Comparison of ENCODE assay signal across 8 cellular contexts in the genomic region with DNA sequence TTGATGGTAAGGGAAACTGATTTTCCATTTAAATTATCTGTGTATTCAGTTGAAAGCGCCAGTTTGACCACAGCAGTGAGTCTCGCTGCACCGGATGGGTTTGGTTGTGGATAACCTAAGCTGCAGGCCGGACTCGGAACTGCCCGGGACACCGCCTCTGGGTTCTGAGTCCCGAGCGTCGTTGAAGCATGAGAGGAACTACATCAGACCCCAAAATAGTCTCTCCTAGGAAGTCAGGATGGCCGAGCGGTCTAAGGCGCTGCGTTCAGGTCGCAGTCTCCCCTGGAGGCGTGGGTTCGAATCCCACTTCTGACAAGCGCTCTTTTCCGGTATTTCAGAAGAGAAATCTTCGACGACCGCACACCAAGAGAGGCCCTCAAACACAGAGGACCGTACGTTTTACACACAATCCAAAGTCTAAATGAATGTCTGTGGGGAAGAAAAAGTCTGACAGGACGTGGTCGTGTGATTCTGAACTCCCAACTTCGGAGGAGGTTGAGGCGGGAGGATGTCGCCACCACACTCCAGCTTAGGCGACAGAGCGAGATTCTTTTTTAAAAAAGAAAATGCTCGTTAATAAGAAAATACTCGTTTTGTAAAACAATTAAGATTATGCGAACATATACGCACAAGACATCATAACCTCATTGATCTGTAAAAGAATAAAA. TPM values are rescaled to one million over a fixed set of nuclear protein-coding genes. Genes with fewer than 3 reads are reported as not detected.
DNase-seq lines count a peak whose midpoint lies in the region; ATAC-seq and TF ChIP-seq lines count a peak whose summit lies in the region.

No MANE protein-coding gene starts in this region.

- H3K27ac ChIP-seq in angular gyrus (ENCODE audit: low read depth, low read length) (peak overlapping the region; percentile 86), right atrium auricular region (peak overlapping the region; percentile 94 to 96), psoas muscle (peak overlapping the region; percentile 84), uterus (peak overlapping the region; percentile 92 to 97)

- TF ChIP-seq CTCF in right atrium auricular region (IDR thresholded peaks at IDR 0.05) = peak in 1 of 2 donors; percentile 40
- peak; percentile 0 for TF ChIP-seq CTCF in psoas muscle (IDR thresholded peaks at IDR 0.05)
- peak in 3 of 4 experiments; percentile 34 to 67 (median 54) for TF ChIP-seq CTCF in uterus (IDR thresholded peaks at IDR 0.05)

- peaks cover 0 to 20% of the 10 kb centered on the region in 2 donors for H3K4me1 ChIP-seq in right atrium auricular region
- peaks cover 15% of the 10 kb centered on the region for H3K4me1 ChIP-seq in psoas muscle
- H3K4me1 ChIP-seq in uterus = peaks cover 5 to 9% of the 10 kb centered on the region in 2 donors

- 0 to 1% (median 1%) methylated on average over 35 of the region's 35 CpGs for WGBS in psoas muscle, 3 donors

- H3K4me3 ChIP-seq in right atrium auricular region (peak overlapping the region; percentile 44 to 57), psoas muscle (peak overlapping the region; percentile 62), uterus (peak overlapping the region; percentile 41 to 47)

- H3K27me3 ChIP-seq in right atrium auricular region = no peaks in the 10 kb centered on the region
- no peaks in the 10 kb centered on the region for H3K27me3 ChIP-seq in psoas muscle (ENCODE audit: insufficient read depth in 3 of 3, low read length in 2 of 3)
- no peaks in the 10 kb centered on the region for H3K27me3 ChIP-seq in uterus

- intact Hi-C loops in psoas muscle (cut with DNase I) (loop anchor here (2.0 to 10.0 kb wide), 4 partner anchors 53 to 222 kb away; partner anchors contain the start of gene ARL2BP (in 1 of the 2)), uterus (cut with DNase I; ENCODE audit: low total_unique reads) (loop anchor here (2.0 kb wide), 1 partner anchor 117 kb away; no protein-coding TSS in a partner anchor)

- peak; percentile 14 for TF ChIP-seq POLR2A in GM10847 (IDR thresholded peaks at IDR 0.05; ENCODE audit: extremely low read depth, insufficient read length)
- TF ChIP-seq POLR2A in uterus (IDR thresholded peaks at IDR 0.05) = peak; percentile 32 to 38

- no peaks in the 10 kb centered on the region for H3K9me3 ChIP-seq in right atrium auricular region
- no peaks in the 10 kb centered on the region for H3K9me3 ChIP-seq in psoas muscle
- H3K9me3 ChIP-seq in uterus = no peaks in the 10 kb centered on the region

- ATAC-seq in HG02642 (IDR thresholded peaks at IDR 0.05; ENCODE audit: poor library complexity, unreplicated experiment) (peak; percentile 60), psoas muscle (peak; percentile 81 to 87 (median 82))

- H3K36me3 ChIP-seq in right atrium auricular region (no peaks in the 10 kb centered on the region), psoas muscle (ENCODE audit: insufficient read depth in 1 of 2, low read depth in 1 of 2) (no peaks in the 10 kb centered on the region), uterus (no peaks in the 10 kb centered on the region)

- peak; percentile 80 for DNase-seq in NCI-H1417 treated with DMSO at 0.1 percent for 48 hours (lab: John Stamatoyannopoulos, UW)
- DNase-seq in T-helper 1 cell = peak; percentile 52 to 88 (median 73)
- DNase-seq in right atrium auricular region (ENCODE audit: low spot score) = peak; percentile 96
- peak; percentile 85 to 92 for DNase-seq in psoas muscle
- peak; percentile 91 to 94 for DNase-seq in uterus

RNA-seq across cellular contexts. Expression of gene PLLP, which starts 15.4 kb away (rescaled TPM):
- total RNA-seq in right atrium auricular region (10 to 100 TPM; 14.4 to 22.4 TPM), psoas muscle (1 to 10 TPM in 3 of 4 donors, under 1 TPM in 1; 0.39 to 2.4 (median 1.4) TPM), uterus (10 to 100 TPM in 1 of 4 donors, 1 to 10 TPM in 2, not detected in 1; 2.6 to 19.1 (median 6.2) TPM)
- 1 to 10 TPM; 2.0 to 3.1 (median 2.7) TPM for polyA plus RNA-seq in psoas muscle

RNA-seq across cellular contexts. Expression of gene ARL2BP, which starts 54.8 kb away (rescaled TPM):
- 10 to 100 TPM; 56.4 to 80.4 TPM for total RNA-seq in right atrium auricular region
- total RNA-seq in psoas muscle = 10 to 100 TPM; 25.2 to 39.9 (median 29.2) TPM
- polyA plus RNA-seq in psoas muscle = 10 to 100 TPM; 47.9 to 88.3 (median 53.3) TPM
- total RNA-seq in uterus = 100 to 1,000 TPM in 1 of 4 donors, 10 to 100 TPM in 3; 40.9 to 110 (median 57.8) TPM

RNA-seq across cellular contexts. Expression of gene CCL22, which starts 58.7 kb away (rescaled TPM):
- total RNA-seq in right atrium auricular region (under 1 TPM in 1 of 2 donors, not detected in 1; 0.08 TPM), psoas muscle (under 1 TPM in 1 of 4 donors, not detected in 3; 0.12 TPM), uterus (not detected)
- polyA plus RNA-seq in psoas muscle = under 1 TPM in 1 of 3 donors, not detected in 2; 0.04 TPM

Comparison
In these comparisons a context has a peak if more than half of its experiments do, and no peak if none do; other contexts are left out.
1. Peak in every context shown above with its lines: DNase-seq, ATAC-seq, H3K4me3 ChIP-seq and H3K27ac ChIP-seq.